Comparison of ENCODE assay signal across 24 cellular contexts in the genomic region with DNA sequence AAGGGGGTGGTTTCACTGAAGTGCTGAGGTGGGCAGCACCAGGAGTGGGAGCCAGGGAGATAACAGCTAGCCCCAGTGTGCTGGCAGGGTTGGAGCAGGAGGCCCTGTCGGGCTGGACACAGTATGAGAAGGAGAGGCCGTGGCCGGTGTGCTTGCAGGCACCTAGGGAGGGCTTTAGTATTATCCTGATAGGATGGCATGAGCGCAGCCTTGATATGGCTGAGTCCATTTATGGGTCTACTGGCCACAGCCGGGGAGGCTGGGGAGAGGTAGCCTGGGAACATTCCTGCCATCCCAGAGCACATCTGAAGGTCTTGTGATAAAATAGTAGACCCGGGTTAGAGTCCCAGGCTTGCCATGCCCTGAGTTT.
A peak's percentile ranks its signal among the peaks of the same experiment; 100 is the strongest.
DNase-seq lines count a peak whose midpoint lies in the region; ATAC-seq and TF ChIP-seq lines count a peak whose summit lies in the region.
"Had no signal": no experiment of that assay in that cellular context is flagged by ENCODE, and none has a peak within 500 bp of the region (broad histone marks: within the 10 kb centered on the region; RNA-seq: fewer than 3 reads in every experiment).

No MANE protein-coding gene starts in this region.

- H3K9me3 ChIP-seq in osteoblast (ENCODE audit: low read depth, low read length), result no peaks in the 10 kb centered on the region
- H3K9me3 ChIP-seq in T-helper 17 cell (ENCODE audit: control insufficient read depth, low read length, poor library complexity, severe bottlenecking), result no peaks in the 10 kb centered on the region
- H3K9me3 ChIP-seq in tibial nerve, result no peaks in the 10 kb centered on the region
- H3K9me3 ChIP-seq: BE2C, MG63, SJCRH30 had no signal

- H3K27ac Mint-ChIP-seq in natural killer cell treated with Interleukin-12 subunit alpha and Interleukin-12 subunit beta and Interleukin-15 and Interleukin-18, amount 100 ng/mL, for 72 hours, result no peak overlapping the region
- no peak overlapping the region for H3K27ac Mint-ChIP-seq in natural killer cell
- H3K27ac Mint-ChIP-seq in mesothelial cell of epicardium, result peak overlapping the region; percentile 29
- H3K27ac Mint-ChIP-seq in T-helper 17 cell, result no peak overlapping the region
- H3K27ac Mint-ChIP-seq: CD14-positive monocyte; CD8-positive, alpha-beta memory T cell had no signal

- no peaks in the 10 kb centered on the region for H3K79me2 ChIP-seq in osteoblast (ENCODE audit: insufficient read depth, low read length)

- no peak for ATAC-seq in natural killer cell treated with Interleukin-12 subunit alpha and Interleukin-12 subunit beta and Interleukin-15 and Interleukin-18, amount 100 ng/mL, for 72 hours
- ATAC-seq in natural killer cell (no peak), HG03175 (IDR thresholded peaks at IDR 0.05; ENCODE audit: unreplicated experiment) (no peak), T-helper 17 cell (no peak), HG03439 (IDR thresholded peaks at IDR 0.05; ENCODE audit: unreplicated experiment) (no peak)
- ATAC-seq: PC-3 had no signal

- H3K27ac ChIP-seq in osteoblast (ENCODE audit: low read depth, low read length), result no peak overlapping the region
- peak overlapping the region in 1 of 4 donors; percentile 38 for H3K27ac ChIP-seq in tibial nerve
- H3K27ac ChIP-seq: SJCRH30 had no signal

- intact Hi-C loops in natural killer cell (cut with micrococcal nuclease), result no loop called here

- H3K36me3 ChIP-seq in osteoblast (ENCODE audit: insufficient read depth, low read length), result no peaks in the 10 kb centered on the region
- no peaks in the 10 kb centered on the region for H3K36me3 ChIP-seq in tibial nerve
- H3K36me3 ChIP-seq: BE2C, MG63, SJCRH30 had no signal

- H3K4me3 ChIP-seq in osteoblast (ENCODE audit: insufficient read depth, low read length), result no peak overlapping the region
- H3K4me3 ChIP-seq in tibial nerve, result no peak overlapping the region
- H3K4me3 ChIP-seq: MG63, SJCRH30 had no signal

- no peak overlapping the region for H2AFZ ChIP-seq in osteoblast (ENCODE audit: low read length)

- H3K4me1 Mint-ChIP-seq in natural killer cell treated with Interleukin-12 subunit alpha and Interleukin-12 subunit beta and Interleukin-15 and Interleukin-18, amount 100 ng/mL, for 72 hours (ENCODE audit: low read depth in 2 of 2), result no peaks in the 10 kb centered on the region
- H3K4me1 Mint-ChIP-seq in natural killer cell, result no peaks in the 10 kb centered on the region
- H3K4me1 Mint-ChIP-seq in mesothelial cell of epicardium, result peaks cover 16% of the 10 kb centered on the region
- peaks cover 4% of the 10 kb centered on the region for H3K4me1 Mint-ChIP-seq in T-helper 17 cell
- H3K4me1 Mint-ChIP-seq: CD14-positive monocyte; CD8-positive, alpha-beta memory T cell had no signal

- H3K9me3 Mint-ChIP-seq in natural killer cell treated with Interleukin-12 subunit alpha and Interleukin-12 subunit beta and Interleukin-15 and Interleukin-18, amount 100 ng/mL, for 72 hours, result no peaks in the 10 kb centered on the region
- H3K9me3 Mint-ChIP-seq in natural killer cell (no peaks in the 10 kb centered on the region), mesothelial cell of epicardium (no peaks in the 10 kb centered on the region)

- DNase-seq in natural killer cell treated with Interleukin-12 subunit alpha and Interleukin-12 subunit beta and Interleukin-15 and Interleukin-18, amount 100 ng/mL, for 72 hours (ENCODE audit: low spot score), result peak; percentile 13
- DNase-seq in natural killer cell (no peak), mesothelial cell of epicardium (ENCODE audit: low spot score in 2 of 2, unreplicated experiment in 2 of 2) (no peak), osteoblast (ENCODE audit: insufficient read length, low spot score, missing footprints) (peak; percentile 3), T-helper 17 cell (no peak), tibial nerve (ENCODE audit: low spot score in 2 of 2) (no peak)
- DNase-seq: 8988T; ACHN; BE2C; CD8-positive, alpha-beta memory T cell; DMS153; KBM-7; MG63; NCI-H1105 treated with DMSO at 0.1 percent for 48 hours; NCI-H146; NCI-H2029; NCI-H446; NCI-H524 treated with DMSO at 0.1 percent for 48 hours; NCI-H774; PC-3; SJCRH30 had no signal

- no peak for TF ChIP-seq EP300 in tibial nerve (IDR thresholded peaks at IDR 0.05)

- TF ChIP-seq CTCF in natural killer cell (IDR thresholded peaks at IDR 0.05) (no peak), mesothelial cell of epicardium (IDR thresholded peaks at IDR 0.05; ENCODE audit: unreplicated experiment) (no peak), osteoblast (IDR thresholded peaks at IDR 0.05; ENCODE audit: extremely low read depth, low read depth, low read length) (no peak), tibial nerve (IDR thresholded peaks at IDR 0.05) (no peak)

- no peaks in the 10 kb centered on the region for H3K4me1 ChIP-seq in osteoblast (ENCODE audit: insufficient read depth, low read length)
- peaks cover 0 to 29% (median 4%) of the 10 kb centered on the region in 4 donors for H3K4me1 ChIP-seq in tibial nerve
- H3K4me1 ChIP-seq: BE2C, SJCRH30 had no signal

- 88 to 90% methylated on average over 6 of the region's 6 CpGs for WGBS in tibial nerve, 2 donors

- TF ChIP-seq POLR2A in tibial nerve (IDR thresholded peaks at IDR 0.05), result no peak

- H4K20me1 ChIP-seq in osteoblast (ENCODE audit: insufficient read depth, low read length), result no peaks in the 10 kb centered on the region

- H3K36me3 Mint-ChIP-seq in natural killer cell treated with Interleukin-12 subunit alpha and Interleukin-12 subunit beta and Interleukin-15 and Interleukin-18, amount 100 ng/mL, for 72 hours, result no peaks in the 10 kb centered on the region
- H3K36me3 Mint-ChIP-seq in natural killer cell, result no peaks in the 10 kb centered on the region
- H3K36me3 Mint-ChIP-seq in mesothelial cell of epicardium, result no peaks in the 10 kb centered on the region
- no peaks in the 10 kb centered on the region for H3K36me3 Mint-ChIP-seq in T-helper 17 cell (ENCODE audit: low read depth)
- H3K36me3 Mint-ChIP-seq: CD14-positive monocyte; CD8-positive, alpha-beta memory T cell had no signal

- H3K4me2 ChIP-seq in osteoblast (ENCODE audit: insufficient read depth, low read length), result no peak overlapping the region

- H3K4me3 Mint-ChIP-seq in natural killer cell treated with Interleukin-12 subunit alpha and Interleukin-12 subunit beta and Interleukin-15 and Interleukin-18, amount 100 ng/mL, for 72 hours, result no peak overlapping the region
- H3K4me3 Mint-ChIP-seq in natural killer cell, result no peak overlapping the region
- no peak overlapping the region for H3K4me3 Mint-ChIP-seq in mesothelial cell of epicardium
- no peak overlapping the region for H3K4me3 Mint-ChIP-seq in T-helper 17 cell
- H3K4me3 Mint-ChIP-seq: CD14-positive monocyte had no signal

- no peaks in the 10 kb centered on the region for H3K27me3 Mint-ChIP-seq in natural killer cell treated with Interleukin-12 subunit alpha and Interleukin-12 subunit beta and Interleukin-15 and Interleukin-18, amount 100 ng/mL, for 72 hours
- H3K27me3 Mint-ChIP-seq in natural killer cell (ENCODE audit: low read depth in 2 of 2) (no peaks in the 10 kb centered on the region), mesothelial cell of epicardium (ENCODE audit: low read depth) (no peaks in the 10 kb centered on the region), T-helper 17 cell (peaks cover 7% of the 10 kb centered on the region)

- no peaks in the 10 kb centered on the region for H3K27me3 ChIP-seq in osteoblast (ENCODE audit: insufficient read depth, low read length)
- no peaks in the 10 kb centered on the region for H3K27me3 ChIP-seq in tibial nerve
- H3K27me3 ChIP-seq: BE2C, MG63, SJCRH30 had no signal

Comparison
In these comparisons a context has a peak if more than half of its experiments do, and no peak if none do; other contexts are left out.
1. DNase-seq: peak in natural killer cell treated with Interleukin-12 subunit alpha and Interleukin-12 subunit beta and Interleukin-15 and Interleukin-18, amount 100 ng/mL, for 72 hours (single experiment) and osteoblast (single experiment); none in natural killer cell (single experiment), mesothelial cell of epicardium (0 of 2), T-helper 17 cell (0 of 3) and tibial nerve (0 of 2).